1 cellular context compared by ENCODE assay signal in the genomic region with DNA sequence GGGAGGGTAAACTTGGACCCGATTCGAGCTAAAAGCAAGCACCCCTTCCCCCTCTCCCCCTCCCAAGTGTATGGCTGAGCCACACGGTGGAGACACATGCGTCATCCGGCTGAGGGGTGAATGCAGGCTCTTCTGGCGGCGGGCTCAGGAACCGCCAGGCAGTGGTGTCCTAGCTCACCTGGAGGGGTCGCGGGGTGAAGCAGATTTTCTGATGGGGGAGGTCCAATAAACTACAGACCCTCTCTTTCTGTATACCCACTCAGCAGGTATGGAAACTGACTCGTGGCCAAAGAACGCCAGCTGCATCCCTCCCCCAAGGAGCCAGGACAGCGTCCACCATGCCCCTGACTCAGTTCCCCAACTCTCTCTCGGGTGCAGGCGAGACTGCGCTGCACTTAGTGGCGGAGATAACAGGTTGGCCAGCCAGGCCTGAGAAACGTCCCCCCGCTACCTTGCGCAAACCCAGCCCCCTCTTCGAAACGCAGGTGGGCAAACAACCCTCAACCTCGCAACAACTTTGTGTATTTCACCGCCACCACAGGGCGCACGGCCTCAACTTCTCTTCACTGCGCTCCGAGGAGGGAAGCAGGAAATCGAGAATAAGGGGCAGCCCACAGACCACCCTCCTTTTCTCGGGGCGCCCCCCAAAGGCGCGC.
A peak's percentile ranks its signal among the peaks of the same experiment; 100 is the strongest.
TF ChIP-seq lines count a peak whose summit lies in the region.

No MANE protein-coding gene starts in this region.

TF ChIP-seq in HepG2, 621 proteins besides CTCF, POLR2A, EP300 and RAD21 (continued from another document):
- no peak for TF ChIP-seq ZNF891 (CRISPR knock-in tag; IDR thresholded peaks at IDR 0.05)
- TF ChIP-seq, protein P1, sequence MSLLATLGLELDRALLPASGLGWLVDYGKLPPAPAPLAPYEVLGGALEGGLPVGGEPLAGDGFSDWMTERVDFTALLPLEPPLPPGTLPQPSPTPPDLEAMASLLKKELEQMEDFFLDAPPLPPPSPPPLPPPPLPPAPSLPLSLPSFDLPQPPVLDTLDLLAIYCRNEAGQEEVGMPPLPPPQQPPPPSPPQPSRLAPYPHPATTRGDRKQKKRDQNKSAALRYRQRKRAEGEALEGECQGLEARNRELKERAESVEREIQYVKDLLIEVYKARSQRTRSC (CRISPR knock-in tag; IDR thresholded peaks at IDR 0.05; ENCODE audit: low read depth), result no peak
- no peak for TF ChIP-seq ZNF460 (CRISPR knock-in tag; IDR thresholded peaks at IDR 0.05; ENCODE audit: borderline replicate concordance)
- TF ChIP-seq KDM2A (CRISPR knock-in tag; IDR thresholded peaks at IDR 0.05; ENCODE audit: borderline replicate concordance, low read depth), result peak; percentile 16; the same call in 1 of the 2 replicates
- no peak for TF ChIP-seq GABPB1 (CRISPR knock-in tag; IDR thresholded peaks at IDR 0.05)
- no peak for TF ChIP-seq ARNT (IDR thresholded peaks at IDR 0.05)
- TF ChIP-seq SCMH1 (CRISPR knock-in tag; IDR thresholded peaks at IDR 0.05; ENCODE audit: borderline replicate concordance), result no peak
- TF ChIP-seq, protein P2, sequence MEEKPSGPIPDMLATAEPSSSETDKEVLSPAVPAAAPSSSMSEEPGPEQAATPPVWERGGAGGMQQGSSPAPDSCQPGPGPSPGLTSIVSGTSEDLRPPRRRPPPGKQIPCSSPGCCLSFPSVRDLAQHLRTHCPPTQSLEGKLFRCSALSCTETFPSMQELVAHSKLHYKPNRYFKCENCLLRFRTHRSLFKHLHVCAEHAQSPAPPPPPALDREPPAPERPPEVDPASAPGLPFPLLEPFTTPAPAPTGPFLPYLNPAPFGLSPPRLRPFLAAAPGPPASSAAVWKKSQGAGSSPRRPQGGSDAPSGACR (CRISPR knock-in tag; IDR thresholded peaks at IDR 0.05), result no peak
- no peak for TF ChIP-seq TSC22D2 (CRISPR knock-in tag; IDR thresholded peaks at IDR 0.05; ENCODE audit: borderline replicate concordance)
- TF ChIP-seq ZNF629 (CRISPR knock-in tag; conservative IDR thresholded peaks at IDR 0.05), result no peak
- TF ChIP-seq, protein P3, sequence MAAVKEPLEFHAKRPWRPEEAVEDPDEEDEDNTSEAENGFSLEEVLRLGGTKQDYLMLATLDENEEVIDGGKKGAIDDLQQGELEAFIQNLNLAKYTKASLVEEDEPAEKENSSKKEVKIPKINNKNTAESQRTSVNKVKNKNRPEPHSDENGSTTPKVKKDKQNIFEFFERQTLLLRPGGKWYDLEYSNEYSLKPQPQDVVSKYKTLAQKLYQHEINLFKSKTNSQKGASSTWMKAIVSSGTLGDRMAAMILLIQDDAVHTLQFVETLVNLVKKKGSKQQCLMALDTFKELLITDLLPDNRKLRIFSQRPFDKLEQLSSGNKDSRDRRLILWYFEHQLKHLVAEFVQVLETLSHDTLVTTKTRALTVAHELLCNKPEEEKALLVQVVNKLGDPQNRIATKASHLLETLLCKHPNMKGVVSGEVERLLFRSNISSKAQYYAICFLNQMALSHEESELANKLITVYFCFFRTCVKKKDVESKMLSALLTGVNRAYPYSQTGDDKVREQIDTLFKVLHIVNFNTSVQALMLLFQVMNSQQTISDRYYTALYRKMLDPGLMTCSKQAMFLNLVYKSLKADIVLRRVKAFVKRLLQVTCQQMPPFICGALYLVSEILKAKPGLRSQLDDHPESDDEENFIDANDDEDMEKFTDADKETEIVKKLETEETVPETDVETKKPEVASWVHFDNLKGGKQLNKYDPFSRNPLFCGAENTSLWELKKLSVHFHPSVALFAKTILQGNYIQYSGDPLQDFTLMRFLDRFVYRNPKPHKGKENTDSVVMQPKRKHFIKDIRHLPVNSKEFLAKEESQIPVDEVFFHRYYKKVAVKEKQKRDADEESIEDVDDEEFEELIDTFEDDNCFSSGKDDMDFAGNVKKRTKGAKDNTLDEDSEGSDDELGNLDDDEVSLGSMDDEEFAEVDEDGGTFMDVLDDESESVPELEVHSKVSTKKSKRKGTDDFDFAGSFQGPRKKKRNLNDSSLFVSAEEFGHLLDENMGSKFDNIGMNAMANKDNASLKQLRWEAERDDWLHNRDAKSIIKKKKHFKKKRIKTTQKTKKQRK (IDR thresholded peaks at IDR 0.05; ENCODE audit: low read length), result no peak
- TF ChIP-seq CREM (IDR thresholded peaks at IDR 0.05), result no peak
- TF ChIP-seq CREM (CRISPR knock-in tag; IDR thresholded peaks at IDR 0.05), result no peak
- no peak for TF ChIP-seq CEBPB (IDR thresholded peaks at IDR 0.05; ENCODE audit: borderline replicate concordance, low read depth, low read length)
- TF ChIP-seq, protein P4, sequence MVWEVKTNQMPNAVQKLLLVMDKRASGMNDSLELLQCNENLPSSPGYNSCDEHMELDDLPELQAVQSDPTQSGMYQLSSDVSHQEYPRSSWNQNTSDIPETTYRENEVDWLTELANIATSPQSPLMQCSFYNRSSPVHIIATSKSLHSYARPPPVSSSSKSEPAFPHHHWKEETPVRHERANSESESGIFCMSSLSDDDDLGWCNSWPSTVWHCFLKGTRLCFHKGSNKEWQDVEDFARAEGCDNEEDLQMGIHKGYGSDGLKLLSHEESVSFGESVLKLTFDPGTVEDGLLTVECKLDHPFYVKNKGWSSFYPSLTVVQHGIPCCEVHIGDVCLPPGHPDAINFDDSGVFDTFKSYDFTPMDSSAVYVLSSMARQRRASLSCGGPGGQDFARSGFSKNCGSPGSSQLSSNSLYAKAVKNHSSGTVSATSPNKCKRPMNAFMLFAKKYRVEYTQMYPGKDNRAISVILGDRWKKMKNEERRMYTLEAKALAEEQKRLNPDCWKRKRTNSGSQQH (CRISPR knock-in tag; IDR thresholded peaks at IDR 0.05; ENCODE audit: low read depth), result no peak
- no peak for TF ChIP-seq HOXA9 (CRISPR knock-in tag; IDR thresholded peaks at IDR 0.05; ENCODE audit: borderline replicate concordance)
- no peak for TF ChIP-seq ZNF205 (CRISPR knock-in tag; IDR thresholded peaks at IDR 0.05)
- no peak for TF ChIP-seq HNRNPUL1 (IDR thresholded peaks at IDR 0.05; ENCODE audit: low read depth, low read length)
- TF ChIP-seq ZNF564 (CRISPR knock-in tag; IDR thresholded peaks at IDR 0.05), result no peak
- TF ChIP-seq ZSCAN22 (CRISPR knock-in tag; IDR thresholded peaks at IDR 0.05), result no peak
- no peak for TF ChIP-seq ATF7 (IDR thresholded peaks at IDR 0.05)
- TF ChIP-seq ATF7 (CRISPR knock-in tag; IDR thresholded peaks at IDR 0.05), result 0 out of 2 replicates have a peak, but pooled peaks have one; percentile 29
- no peak for TF ChIP-seq NKX3-1 (CRISPR knock-in tag; IDR thresholded peaks at IDR 0.05)
